8 cellular contexts compared by ENCODE assay signal in genomic region chr14:77141592-77142288, GRCh38. TPM values are rescaled to one million over a fixed set of nuclear protein-coding genes. Genes with fewer than 3 reads are reported as not detected.
A peak's percentile ranks its signal among the peaks of the same experiment; 100 is the strongest.
DNase-seq lines count a peak whose midpoint lies in the region; ATAC-seq and TF ChIP-seq lines count a peak whose summit lies in the region.

ZDHHC22 (minus strand) TSS chr14:77141791; CDS start chr14:77139738, 2,053 bp downstream.

- H3K36me3 Mint-ChIP-seq in CD8-positive, alpha-beta T cell: no peaks in the 10 kb centered on the region

- peaks cover 28% of the 10 kb centered on the region for H3K27me3 ChIP-seq in CD8-positive, alpha-beta T cell (ENCODE audit: insufficient read depth, low read length)
- H3K27me3 ChIP-seq in neural cell (ENCODE audit: insufficient read depth, low read depth, low read length) (peaks cover 69% of the 10 kb centered on the region), aorta (ENCODE audit: control insufficient read depth in 1 of 2, insufficient read depth in 2 of 2, low read length in 1 of 2) (no peaks in the 10 kb centered on the region)

- CTCF ChIA-PET in CD8-positive, alpha-beta T cell (lab: Charles Lee): interaction anchor here (3.7 kb wide), 1 partner anchor 11 kb away, joined by 24 read pairs; no protein-coding TSS in a partner anchor

- intact Hi-C loops in CD8-positive, alpha-beta T cell (cut with DNase I, micrococcal nuclease): no loop called here
- intact Hi-C loops in aorta (cut with DNase I): no loop called here

- no peak within 1 kb of the TSS for H3K27ac Mint-ChIP-seq in CD8-positive, alpha-beta T cell

- no peaks in the 10 kb centered on the region for H3K9me2 ChIP-seq in neural cell (ENCODE audit: insufficient read depth, low read length)

- no peaks in the 10 kb centered on the region for H3K9me3 Mint-ChIP-seq in CD8-positive, alpha-beta T cell

- H3K4me2 ChIP-seq in neural cell (ENCODE audit: low read length): peak within 1 kb of the TSS; percentile 77

- H4K20me1 ChIP-seq in neural cell (ENCODE audit: insufficient read depth): no peaks in the 10 kb centered on the region

- TF ChIP-seq RAD21 in neural cell (conservative IDR thresholded peaks at IDR 0.05): no peak

- no peak for TF ChIP-seq CTCF in CD8-positive, alpha-beta T cell (IDR thresholded peaks at IDR 0.05)
- TF ChIP-seq CTCF in coronary artery (IDR thresholded peaks at IDR 0.05): no peak
- TF ChIP-seq CTCF in neural cell (IDR thresholded peaks at IDR 0.05; ENCODE audit: poor library complexity, severe bottlenecking): no peak
- TF ChIP-seq CTCF in GM13976 (IDR thresholded peaks at IDR 0.05; ENCODE audit: borderline replicate concordance, control extremely low read depth, extremely low read depth, insufficient read depth, missing control alignments): no peak

- POLR2A ChIA-PET in CD8-positive, alpha-beta T cell (lab: Charles Lee): no interaction called here

- TF ChIP-seq EP300 in neural cell (conservative IDR thresholded peaks at IDR 0.05; ENCODE audit: poor library complexity, severe bottlenecking): no peak

- in situ Hi-C loops in GM13976 (cut with MboI; ENCODE audit: low sequenced_read_pairs, unreplicated experiment): no loop called here

- no peaks in the 10 kb centered on the region for H3K79me2 ChIP-seq in neural cell (replicated peaks; ENCODE audit: insufficient read depth, low read length)

- no peak for ATAC-seq in CD8-positive, alpha-beta T cell
- no peak for ATAC-seq in aorta (ENCODE audit: low FRiP score)

- DNase-seq in CD8-positive, alpha-beta T cell: no peak
- DNase-seq in NCI-H1694 treated with DMSO at 0.1 percent for 48 hours (lab: John Stamatoyannopoulos, UW) (peak; percentile 94), coronary artery (ENCODE audit: low spot score) (no peak), NOMO-1 (lab: John Stamatoyannopoulos, UW; ENCODE audit: unreplicated experiment in 2 of 2) (no peak), GM13976 (ENCODE audit: low spot score) (no peak), aorta (no peak)
- DNase-seq in activated CD4-positive, alpha-beta T cell treated with anti-CD3 and anti-CD28 coated beads, Interleukin-2, amount 50 U/mL, for 48 hours: no peak

- no peaks in the 10 kb centered on the region for H3K4me1 ChIP-seq in CD8-positive, alpha-beta T cell (ENCODE audit: insufficient read depth, low read length)
- H3K4me1 ChIP-seq in aorta (ENCODE audit: control insufficient read depth in 1 of 2, insufficient read depth in 2 of 2, low read length in 2 of 2): peaks cover 0 to 2% of the 10 kb centered on the region in 2 donors

- H3K9ac ChIP-seq in neural cell (ENCODE audit: low read length): peak within 1 kb of the TSS; percentile 74

- peak within 1 kb of the TSS; percentile 19 for H2AFZ ChIP-seq in neural cell (ENCODE audit: low read depth, low read length)

- peaks cover 7% of the 10 kb centered on the region for H3F3A ChIP-seq in neural cell (ENCODE audit: insufficient read depth, low read length, poor library complexity, severe bottlenecking)

- H3K36me3 ChIP-seq in CD8-positive, alpha-beta T cell (ENCODE audit: insufficient read depth, low read length): no peaks in the 10 kb centered on the region
- H3K36me3 ChIP-seq in neural cell (ENCODE audit: insufficient read depth, low read length) (no peaks in the 10 kb centered on the region), aorta (ENCODE audit: control insufficient read depth in 1 of 2, insufficient read depth in 2 of 2, low read length in 1 of 2) (no peaks in the 10 kb centered on the region)

- H3K4me3 ChIP-seq in CD8-positive, alpha-beta T cell (ENCODE audit: low read depth, low read length): no peak within 1 kb of the TSS
- H3K4me3 ChIP-seq in coronary artery (peak within 1 kb of the TSS; percentile 63), neural cell (ENCODE audit: low read length) (peak within 1 kb of the TSS; percentile 90), aorta (ENCODE audit: low read length in 2 of 2) (no peak within 1 kb of the TSS)

- H3K27ac ChIP-seq in CD8-positive, alpha-beta T cell (ENCODE audit: low read depth, low read length): no peak within 1 kb of the TSS
- no peak within 1 kb of the TSS for H3K27ac ChIP-seq in coronary artery
- peak within 1 kb of the TSS; percentile 68 for H3K27ac ChIP-seq in neural cell (ENCODE audit: low read length)
- no peak within 1 kb of the TSS for H3K27ac ChIP-seq in aorta (ENCODE audit: low read depth in 1 of 2, low read length in 2 of 2)

- peaks cover 27% of the 10 kb centered on the region for H3K4me1 Mint-ChIP-seq in CD8-positive, alpha-beta T cell (ENCODE audit: low read depth)

- peaks cover 72% of the 10 kb centered on the region for H3K27me3 Mint-ChIP-seq in CD8-positive, alpha-beta T cell (ENCODE audit: low read depth)

- WGBS in aorta, 2 donors: 2% methylated on average over 34 to 36 of the region's 36 CpGs

- peak within 1 kb of the TSS; percentile 54 for H3K4me3 Mint-ChIP-seq in CD8-positive, alpha-beta T cell

- H3K9me3 ChIP-seq in CD8-positive, alpha-beta T cell (ENCODE audit: low read length): no peaks in the 10 kb centered on the region
- H3K9me3 ChIP-seq in neural cell (ENCODE audit: low read length) (no peaks in the 10 kb centered on the region), aorta (ENCODE audit: control insufficient read depth, low read length) (no peaks in the 10 kb centered on the region)

TF ChIP-seq in neural cell, 6 proteins besides CTCF, POLR2A, EP300 and RAD21:
- TF ChIP-seq POLR2AphosphoS5 (IDR thresholded peaks at IDR 0.05) (no peak), SMC3 (conservative IDR thresholded peaks at IDR 0.05; ENCODE audit: poor library complexity) (no peak), MXI1 (conservative IDR thresholded peaks at IDR 0.05; ENCODE audit: poor library complexity, severe bottlenecking) (peak; percentile 8), REST (IDR thresholded peaks at IDR 0.05; ENCODE audit: borderline replicate concordance) (no peak), TAF1 (IDR thresholded peaks at IDR 0.05; ENCODE audit: low read depth) (no peak)
TF ChIP-seq in neural cell: peak in this region for 1.

RNA-seq across cellular contexts. Expression of gene ZDHHC22, which starts in this region (rescaled TPM):
- not detected for total RNA-seq in CD8-positive, alpha-beta T cell
- polyA plus RNA-seq in neural cell (4.3 and 5.1 TPM in 2 replicates), aorta (not detected)
- 4.5 and 6.8 TPM in 2 replicates for polyA minus RNA-seq in neural cell
- not detected for total RNA-seq in aorta

Comparison
In these comparisons a context has a peak if more than half of its experiments do, and no peak if none do; other contexts are left out.
1. H3K4me3 ChIP-seq: peak in coronary artery (single experiment) and neural cell (single experiment); none in CD8-positive, alpha-beta T cell (single experiment) and aorta (0 of 2).